ENCODE assay signal across 1 cellular context in genomic region chr3:12484198-12484982, GRCh38.
TF ChIP-seq lines count a peak whose summit lies in the region.

TSS of gene TSEN2 (plus strand) at chr3:12484480. CDS start at chr3:12489801, 5,321 bp downstream.

TF ChIP-seq in K562, 482 proteins besides CTCF, POLR2A, EP300 and RAD21 (continued from another document):
- TF ChIP-seq, protein P1, sequence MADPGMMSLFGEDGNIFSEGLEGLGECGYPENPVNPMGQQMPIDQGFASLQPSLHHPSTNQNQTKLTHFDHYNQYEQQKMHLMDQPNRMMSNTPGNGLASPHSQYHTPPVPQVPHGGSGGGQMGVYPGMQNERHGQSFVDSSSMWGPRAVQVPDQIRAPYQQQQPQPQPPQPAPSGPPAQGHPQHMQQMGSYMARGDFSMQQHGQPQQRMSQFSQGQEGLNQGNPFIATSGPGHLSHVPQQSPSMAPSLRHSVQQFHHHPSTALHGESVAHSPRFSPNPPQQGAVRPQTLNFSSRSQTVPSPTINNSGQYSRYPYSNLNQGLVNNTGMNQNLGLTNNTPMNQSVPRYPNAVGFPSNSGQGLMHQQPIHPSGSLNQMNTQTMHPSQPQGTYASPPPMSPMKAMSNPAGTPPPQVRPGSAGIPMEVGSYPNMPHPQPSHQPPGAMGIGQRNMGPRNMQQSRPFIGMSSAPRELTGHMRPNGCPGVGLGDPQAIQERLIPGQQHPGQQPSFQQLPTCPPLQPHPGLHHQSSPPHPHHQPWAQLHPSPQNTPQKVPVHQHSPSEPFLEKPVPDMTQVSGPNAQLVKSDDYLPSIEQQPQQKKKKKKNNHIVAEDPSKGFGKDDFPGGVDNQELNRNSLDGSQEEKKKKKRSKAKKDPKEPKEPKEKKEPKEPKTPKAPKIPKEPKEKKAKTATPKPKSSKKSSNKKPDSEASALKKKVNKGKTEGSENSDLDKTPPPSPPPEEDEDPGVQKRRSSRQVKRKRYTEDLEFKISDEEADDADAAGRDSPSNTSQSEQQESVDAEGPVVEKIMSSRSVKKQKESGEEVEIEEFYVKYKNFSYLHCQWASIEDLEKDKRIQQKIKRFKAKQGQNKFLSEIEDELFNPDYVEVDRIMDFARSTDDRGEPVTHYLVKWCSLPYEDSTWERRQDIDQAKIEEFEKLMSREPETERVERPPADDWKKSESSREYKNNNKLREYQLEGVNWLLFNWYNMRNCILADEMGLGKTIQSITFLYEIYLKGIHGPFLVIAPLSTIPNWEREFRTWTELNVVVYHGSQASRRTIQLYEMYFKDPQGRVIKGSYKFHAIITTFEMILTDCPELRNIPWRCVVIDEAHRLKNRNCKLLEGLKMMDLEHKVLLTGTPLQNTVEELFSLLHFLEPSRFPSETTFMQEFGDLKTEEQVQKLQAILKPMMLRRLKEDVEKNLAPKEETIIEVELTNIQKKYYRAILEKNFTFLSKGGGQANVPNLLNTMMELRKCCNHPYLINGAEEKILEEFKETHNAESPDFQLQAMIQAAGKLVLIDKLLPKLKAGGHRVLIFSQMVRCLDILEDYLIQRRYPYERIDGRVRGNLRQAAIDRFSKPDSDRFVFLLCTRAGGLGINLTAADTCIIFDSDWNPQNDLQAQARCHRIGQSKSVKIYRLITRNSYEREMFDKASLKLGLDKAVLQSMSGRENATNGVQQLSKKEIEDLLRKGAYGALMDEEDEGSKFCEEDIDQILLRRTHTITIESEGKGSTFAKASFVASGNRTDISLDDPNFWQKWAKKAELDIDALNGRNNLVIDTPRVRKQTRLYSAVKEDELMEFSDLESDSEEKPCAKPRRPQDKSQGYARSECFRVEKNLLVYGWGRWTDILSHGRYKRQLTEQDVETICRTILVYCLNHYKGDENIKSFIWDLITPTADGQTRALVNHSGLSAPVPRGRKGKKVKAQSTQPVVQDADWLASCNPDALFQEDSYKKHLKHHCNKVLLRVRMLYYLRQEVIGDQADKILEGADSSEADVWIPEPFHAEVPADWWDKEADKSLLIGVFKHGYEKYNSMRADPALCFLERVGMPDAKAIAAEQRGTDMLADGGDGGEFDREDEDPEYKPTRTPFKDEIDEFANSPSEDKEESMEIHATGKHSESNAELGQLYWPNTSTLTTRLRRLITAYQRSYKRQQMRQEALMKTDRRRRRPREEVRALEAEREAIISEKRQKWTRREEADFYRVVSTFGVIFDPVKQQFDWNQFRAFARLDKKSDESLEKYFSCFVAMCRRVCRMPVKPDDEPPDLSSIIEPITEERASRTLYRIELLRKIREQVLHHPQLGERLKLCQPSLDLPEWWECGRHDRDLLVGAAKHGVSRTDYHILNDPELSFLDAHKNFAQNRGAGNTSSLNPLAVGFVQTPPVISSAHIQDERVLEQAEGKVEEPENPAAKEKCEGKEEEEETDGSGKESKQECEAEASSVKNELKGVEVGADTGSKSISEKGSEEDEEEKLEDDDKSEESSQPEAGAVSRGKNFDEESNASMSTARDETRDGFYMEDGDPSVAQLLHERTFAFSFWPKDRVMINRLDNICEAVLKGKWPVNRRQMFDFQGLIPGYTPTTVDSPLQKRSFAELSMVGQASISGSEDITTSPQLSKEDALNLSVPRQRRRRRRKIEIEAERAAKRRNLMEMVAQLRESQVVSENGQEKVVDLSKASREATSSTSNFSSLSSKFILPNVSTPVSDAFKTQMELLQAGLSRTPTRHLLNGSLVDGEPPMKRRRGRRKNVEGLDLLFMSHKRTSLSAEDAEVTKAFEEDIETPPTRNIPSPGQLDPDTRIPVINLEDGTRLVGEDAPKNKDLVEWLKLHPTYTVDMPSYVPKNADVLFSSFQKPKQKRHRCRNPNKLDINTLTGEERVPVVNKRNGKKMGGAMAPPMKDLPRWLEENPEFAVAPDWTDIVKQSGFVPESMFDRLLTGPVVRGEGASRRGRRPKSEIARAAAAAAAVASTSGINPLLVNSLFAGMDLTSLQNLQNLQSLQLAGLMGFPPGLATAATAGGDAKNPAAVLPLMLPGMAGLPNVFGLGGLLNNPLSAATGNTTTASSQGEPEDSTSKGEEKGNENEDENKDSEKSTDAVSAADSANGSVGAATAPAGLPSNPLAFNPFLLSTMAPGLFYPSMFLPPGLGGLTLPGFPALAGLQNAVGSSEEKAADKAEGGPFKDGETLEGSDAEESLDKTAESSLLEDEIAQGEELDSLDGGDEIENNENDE (IDR thresholded peaks at IDR 0.05; ENCODE audit: low read depth, low read length): peak; percentile 36
